ENCODE assay signal across 35 cellular contexts in the genomic region with DNA sequence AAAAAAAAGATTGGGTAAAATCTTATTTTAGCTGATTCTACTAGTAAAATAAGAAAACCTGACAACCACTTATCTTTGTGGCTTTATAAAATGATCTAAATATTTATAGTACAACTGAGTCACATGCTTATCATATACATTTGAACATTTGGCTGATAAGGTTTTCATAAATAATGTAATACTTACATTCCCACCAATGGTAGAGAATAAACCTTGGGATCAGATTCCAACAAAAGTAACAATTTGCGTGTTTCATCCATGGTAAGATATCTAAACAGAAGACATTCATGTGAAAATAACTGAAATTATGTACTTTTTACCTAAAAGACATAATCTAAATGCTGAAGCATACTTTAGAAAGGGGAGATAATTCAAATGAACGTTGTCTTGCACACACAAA.
"Had no signal": no experiment of that assay in that cellular context is flagged by ENCODE, and none has a peak within 500 bp of the region (broad histone marks: within the 10 kb centered on the region; RNA-seq: fewer than 3 reads in every experiment).

No MANE protein-coding gene starts in this region.

- DNase-seq: Karpas-422, Kasumi-1, MG63, MM.1S, MV-4-11, NCI-H1048, NCI-H1092, NCI-H1092 treated with DMSO at 0.1 percent for 48 hours, NCI-H1105, NCI-H1105 treated with DMSO at 0.1 percent for 48 hours, NCI-H1417, NCI-H1417 treated with DMSO at 0.1 percent for 48 hours, NCI-H1436, NCI-H1436 treated with DMSO at 0.1 percent for 48 hours, NCI-H146, NCI-H1694, NCI-H1694 treated with DMSO at 0.1 percent for 48 hours, NCI-H187, NCI-H187 treated with DMSO at 0.1 percent for 48 hours, NCI-H1930, NCI-H2029, NCI-H2029 treated with DMSO at 0.1 percent for 48 hours, NCI-H2081, NCI-H2081 treated with DMSO at 0.1 percent for 48 hours, NCI-H2107, NCI-H2171, NCI-H2171 treated with DMSO at 0.1 percent for 48 hours, NCI-H2227 treated with DMSO at 0.1 percent for 48 hours, NCI-H226, NCI-H345, NCI-H446, NCI-H446 treated with DMSO at 0.1 percent for 48 hours, NCI-H510A, NCI-H510A treated with DMSO at 0.1 percent for 48 hours, NCI-H524 had no signal

- H3K9me3 ChIP-seq: MG63 had no signal

- H3K27me3 ChIP-seq: MG63 had no signal

- H3K4me3 ChIP-seq: MG63 had no signal
